23 cellular contexts compared by ENCODE assay signal in genomic region chr11:19915808-19916207, GRCh38.
"Had no signal": no experiment of that assay in that cellular context is flagged by ENCODE, and none has a peak within 500 bp of the region (broad histone marks: within the 10 kb centered on the region; RNA-seq: fewer than 3 reads in every experiment).

No MANE protein-coding gene starts in this region.

- H3K27ac ChIP-seq: dorsolateral prefrontal cortex, esophagus muscularis mucosa, foreskin keratinocyte, gastroesophageal sphincter, heart left ventricle, hepatocyte, left lung, lower lobe of right lung had no signal

- H3K9me3 ChIP-seq: esophagus muscularis mucosa, gastroesophageal sphincter, heart left ventricle, left lung, lower lobe of right lung, mucosa of descending colon had no signal

- FAIRE-seq: colon, endothelial cell of umbilical vein, frontal cortex, islet of Langerhans, keratinocyte had no signal

- H3K36me3 ChIP-seq: left lung, lower lobe of right lung had no signal

- H3K79me2 ChIP-seq: hepatocyte had no signal

- H3K4me2 ChIP-seq: hepatocyte had no signal

- H3K4me3 ChIP-seq: coronary artery, dorsolateral prefrontal cortex, esophagus muscularis mucosa, gastroesophageal sphincter, heart left ventricle, hepatocyte, left lung, lower lobe of right lung, mucosa of descending colon had no signal

- H3K27me3 ChIP-seq: dorsolateral prefrontal cortex, esophagus muscularis mucosa, gastroesophageal sphincter, heart left ventricle, hepatocyte, left lung had no signal

- H2AFZ ChIP-seq: hepatocyte had no signal

- ATAC-seq: foreskin keratinocyte, gastroesophageal sphincter, heart left ventricle, left cardiac atrium, left lung, left ventricle myocardium superior, lower lobe of right lung, mucosa of descending colon had no signal

- DNase-seq: dermis blood vessel endothelial cell; dorsolateral prefrontal cortex; effector CD4-positive, alpha-beta T cell; effector memory CD4-positive, alpha-beta T cell; foreskin keratinocyte; heart left ventricle; hypothalamus; immature natural killer cell; left cardiac atrium; left lung; left ventricle myocardium superior; lower lobe of right lung; mesenchymal stem cell; mucosa of descending colon had no signal
